In the genomic region with DNA sequence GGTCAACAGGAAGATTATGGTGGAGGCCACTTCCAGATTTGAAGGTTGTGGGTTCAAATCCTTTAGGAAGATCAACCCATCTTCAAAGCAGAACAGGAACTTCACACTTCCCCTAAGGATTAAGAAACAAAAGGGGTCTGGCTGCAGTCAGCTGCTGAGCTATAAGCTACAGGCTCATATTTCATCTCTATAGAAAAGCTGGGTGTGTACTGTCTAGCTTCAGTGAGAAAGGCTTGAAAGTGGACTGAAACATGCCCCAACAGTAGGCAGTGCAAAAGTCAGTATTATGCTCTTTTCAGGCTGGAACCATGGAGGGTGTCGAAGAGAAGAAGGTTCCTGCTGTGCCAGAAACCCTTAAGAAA, we compare ENCODE assay signal across 1 cellular context.
TF ChIP-seq lines count a peak whose summit lies in the region.

No MANE protein-coding gene starts in this region.

TF ChIP-seq in HEK293, 187 proteins besides CTCF, POLR2A, EP300 and RAD21 (continued from another document):
- TF ChIP-seq ZNF266 (tag by site-specific recombination; IDR thresholded peaks at IDR 0.05; ENCODE audit: low read depth) = no peak
- TF ChIP-seq, protein P1, sequence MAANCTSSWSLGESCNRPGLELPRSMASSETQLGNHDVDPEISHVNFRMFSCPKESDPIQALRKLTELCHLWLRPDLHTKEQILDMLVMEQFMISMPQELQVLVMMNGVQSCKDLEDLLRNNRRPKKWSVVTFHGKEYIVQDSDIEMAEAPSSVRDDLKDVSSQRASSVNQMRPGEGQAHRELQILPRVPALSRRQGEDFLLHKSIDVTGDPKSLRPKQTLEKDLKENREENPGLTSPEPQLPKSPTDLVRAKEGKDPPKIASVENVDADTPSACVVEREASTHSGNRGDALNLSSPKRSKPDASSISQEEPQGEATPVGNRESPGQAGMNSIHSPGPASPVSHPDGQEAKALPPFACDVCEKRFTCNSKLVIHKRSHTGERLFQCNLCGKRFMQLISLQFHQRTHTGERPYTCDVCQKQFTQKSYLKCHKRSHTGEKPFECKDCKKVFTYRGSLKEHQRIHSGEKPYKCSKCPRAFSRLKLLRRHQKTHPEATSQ (tag by site-specific recombination; IDR thresholded peaks at IDR 0.05) = no peak
TF ChIP-seq in HEK293: peak in this region for 1.
